ENCODE assay signal across 17 cellular contexts in the genomic region with DNA sequence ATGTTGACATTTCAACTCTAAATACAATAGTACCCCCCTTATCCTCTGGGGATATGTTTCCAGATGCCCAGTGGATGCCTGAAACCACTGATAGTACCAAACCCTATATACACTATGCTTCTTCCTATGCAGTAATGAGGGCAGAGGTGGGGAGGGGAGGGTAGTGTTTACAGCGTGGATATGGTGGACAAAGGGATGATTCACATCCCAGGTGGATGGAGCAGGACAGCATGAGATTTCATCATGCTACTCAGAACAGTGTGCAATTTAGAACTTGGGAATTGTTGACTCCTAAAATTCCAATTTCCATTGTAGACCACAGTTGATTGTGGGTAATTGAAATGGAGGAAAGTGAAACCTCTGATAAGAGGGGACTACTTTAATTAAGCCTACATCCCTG.
DNase-seq lines count a peak whose midpoint lies in the region; ATAC-seq, FAIRE-seq and TF ChIP-seq lines count a peak whose summit lies in the region.
"Had no signal": no experiment of that assay in that cellular context is flagged by ENCODE, and none has a peak within 500 bp of the region (broad histone marks: within the 10 kb centered on the region; RNA-seq: fewer than 3 reads in every experiment).

No MANE protein-coding gene starts in this region.

- H2AFZ ChIP-seq in HepG2 (ENCODE audit: low read length), result no peak overlapping the region

- peaks cover 4% of the 10 kb centered on the region for H3K27me3 Mint-ChIP-seq in mesothelial cell of epicardium (ENCODE audit: low read depth)

- ATAC-seq in HepG2 (peak; percentile 49; the same call in 2 of the 3 replicates), right lobe of liver (no peak), HG02884 (IDR thresholded peaks at IDR 0.05; ENCODE audit: unreplicated experiment) (no peak)
- ATAC-seq: CD8-positive, alpha-beta T cell; HCT116 had no signal

- POLR2A ChIA-PET in HepG2 (lab: Yijun Ruan, JAX), result no interaction called here

- BruUV-seq in HepG2 (replicated peaks; lab: Mats Ljungman, UMichigan), result no TSS peak

- H3K36me3 ChIP-seq in HepG2 (replicated peaks in 1 of 2; ENCODE audit: control insufficient read depth in 1 of 2, insufficient read depth in 2 of 2, low read length in 2 of 2) (no peaks in the 10 kb centered on the region), right lobe of liver (no peaks in the 10 kb centered on the region)
- H3K36me3 ChIP-seq: BLaER1 treated with 17β-estradiol and CSF1 and Interleukin-3, amounts not matched to agents 10 nM and 100 nM had no signal

- CTCF ChIA-PET in HepG2 (lab: Yijun Ruan, JAX; ENCODE audit: low intra/inter-chr PET ratio, low total read pairs), result no interaction called here

- TF ChIP-seq EP300 in HepG2 (IDR thresholded peaks at IDR 0.05; ENCODE audit: low read depth in 2 of 2, low read length in 2 of 2), result no peak
- no peak for TF ChIP-seq EP300 in HepG2 (CRISPR knock-in tag; IDR thresholded peaks at IDR 0.05; ENCODE audit: borderline replicate concordance)

- H3K27ac ChIP-seq in HepG2 (ENCODE audit: extremely low read length, insufficient read depth, low read length) (no peak overlapping the region), right lobe of liver (no peak overlapping the region)

- in situ Hi-C loops in HepG2 (cut with HindIII; ENCODE audit: extremely low pct_ligation_motif_present, low pct_unique_long_range_greater_than_20kb), result no loop called here

- no peak overlapping the region for H3K9ac ChIP-seq in HepG2 (ENCODE audit: insufficient read depth, low read depth, low read length)
- H3K9ac ChIP-seq: BLaER1 treated with 17β-estradiol and CSF1 and Interleukin-3, amounts not matched to agents 10 nM and 100 nM had no signal

- TF ChIP-seq POLR2A in HepG2 (IDR thresholded peaks at IDR 0.05; ENCODE audit: insufficient read depth in 1 of 2, low read depth in 2 of 2, low read length in 2 of 2) (no peak), right lobe of liver (IDR thresholded peaks at IDR 0.05) (no peak)

- DNase-seq in HepG2 (ENCODE audit: low spot score) (peak; percentile 18), right lobe of liver (no peak), SW480 (ENCODE audit: low spot score) (peak; percentile 68), skeletal muscle cell (ENCODE audit: low read depth) (peak; percentile 27), mesothelial cell of epicardium (ENCODE audit: low spot score in 2 of 2, unreplicated experiment in 2 of 2) (no peak)
- DNase-seq: Calu3; CD8-positive, alpha-beta T cell; GOT3; H7; HFFc6 had no signal

- H3K4me1 Mint-ChIP-seq in mesothelial cell of epicardium, result no peaks in the 10 kb centered on the region
- H3K4me1 Mint-ChIP-seq: B cell had no signal

- intact Hi-C loops in HepG2 (cut with micrococcal nuclease; ENCODE audit: unreplicated experiment), result no loop called here
- intact Hi-C loops in right lobe of liver (cut with DNase I), result no loop called here

- no peak for TF ChIP-seq RAD21 in HepG2 (CRISPR knock-in tag; IDR thresholded peaks at IDR 0.05)

- no peak overlapping the region for H3K4me2 ChIP-seq in HepG2 (ENCODE audit: low read depth, low read length)

- no peaks in the 10 kb centered on the region for H3K9me3 Mint-ChIP-seq in mesothelial cell of epicardium
- H3K9me3 Mint-ChIP-seq: CD8-positive, alpha-beta T cell; HFFc6 had no signal

- H3K4me3 Mint-ChIP-seq in mesothelial cell of epicardium, result no peak overlapping the region
- H3K4me3 Mint-ChIP-seq: B cell; CD8-positive, alpha-beta T cell; HFFc6 had no signal

- no peaks in the 10 kb centered on the region for H4K20me1 ChIP-seq in HepG2 (ENCODE audit: insufficient read depth, low read length)
- H4K20me1 ChIP-seq: BLaER1 treated with 17β-estradiol and CSF1 and Interleukin-3, amounts not matched to agents 10 nM and 100 nM had no signal

- H3K27me3 ChIP-seq in HepG2 (ENCODE audit: control insufficient read depth in 1 of 2, insufficient read depth in 2 of 2, low read length in 2 of 2) (peaks cover 3 to 40% of the 10 kb centered on the region in 2 experiments; a peak in 2 of 5 replicates), right lobe of liver (no peaks in the 10 kb centered on the region)
- H3K27me3 ChIP-seq: BLaER1 treated with 17β-estradiol and CSF1 and Interleukin-3, amounts not matched to agents 10 nM and 100 nM had no signal

- no peaks in the 10 kb centered on the region for H3K36me3 Mint-ChIP-seq in mesothelial cell of epicardium
- H3K36me3 Mint-ChIP-seq: CD8-positive, alpha-beta T cell had no signal

- H3K4me1 ChIP-seq in HepG2 (ENCODE audit: insufficient read depth, low read length), result no peaks in the 10 kb centered on the region
- no peaks in the 10 kb centered on the region for H3K4me1 ChIP-seq in right lobe of liver

- no peak for FAIRE-seq in HepG2 (lab: Jason Lieb, UNC)
- FAIRE-seq: G401.6, GM12891, GM18507 had no signal

- 0% methylated on average over 1 of the region's 1 CpG for WGBS in HepG2 (ENCODE audit: low lambda C conversion rate)
- 78% methylated on average over 1 of the region's 1 CpG for WGBS in right lobe of liver (ENCODE audit: insufficient coverage, low coverage, low lambda C conversion rate, missing lambda C conversion rate)

- no peaks in the 10 kb centered on the region for H3K79me2 ChIP-seq in HepG2 (ENCODE audit: insufficient read depth, low read length)

- H3K4me3 ChIP-seq in HepG2 (replicated peaks in 1 of 3; ENCODE audit: insufficient read depth in 1 of 3, low read depth in 2 of 3, low read length in 3 of 3), result no peak overlapping the region
- H3K4me3 ChIP-seq in right lobe of liver, result no peak overlapping the region
- H3K4me3 ChIP-seq in skeletal muscle cell (ENCODE audit: low read depth, low read length), result no peak overlapping the region
- H3K4me3 ChIP-seq: BLaER1 treated with 17β-estradiol and CSF1 and Interleukin-3, amounts not matched to agents 10 nM and 100 nM had no signal

- H3K27ac Mint-ChIP-seq in mesothelial cell of epicardium, result no peak overlapping the region
- H3K27ac Mint-ChIP-seq: B cell; CD8-positive, alpha-beta T cell; HFFc6 had no signal

- H3K9me3 ChIP-seq in HepG2 (ENCODE audit: low read length) (no peaks in the 10 kb centered on the region), right lobe of liver (no peaks in the 10 kb centered on the region)
- H3K9me3 ChIP-seq: BLaER1 treated with 17β-estradiol and CSF1 and Interleukin-3, amounts not matched to agents 10 nM and 100 nM had no signal

- TF ChIP-seq CTCF in HepG2 (CRISPR knock-in tag; IDR thresholded peaks at IDR 0.05) (no peak), right lobe of liver (IDR thresholded peaks at IDR 0.05) (no peak), mesothelial cell of epicardium (IDR thresholded peaks at IDR 0.05; ENCODE audit: unreplicated experiment) (no peak)

TF ChIP-seq in HepG2, 621 proteins besides CTCF, POLR2A, EP300 and RAD21:
- TF ChIP-seq FOXA3 (CRISPR knock-in tag; IDR thresholded peaks at IDR 0.05) (peak; percentile 24; the same call in 1 of the 2 replicates), HDAC6 (IDR thresholded peaks at IDR 0.05; ENCODE audit: low read depth, low read length) (no peak), CEBPG (CRISPR knock-in tag; IDR thresholded peaks at IDR 0.05) (0 out of 2 replicates have a peak, but pooled peaks have one; percentile 28), MEIS1 (CRISPR knock-in tag; IDR thresholded peaks at IDR 0.05; ENCODE audit: borderline replicate concordance) (no peak), CEBPB (IDR thresholded peaks at IDR 0.05; ENCODE audit: borderline replicate concordance, low read depth, low read length) (peak; percentile 33; the same call in 1 of the 2 replicates), HMG20A (CRISPR knock-in tag; IDR thresholded peaks at IDR 0.05; ENCODE audit: borderline replicate concordance) (peak; percentile 23; the same call in 1 of the 2 replicates), FOSL2 (CRISPR knock-in tag; IDR thresholded peaks at IDR 0.05) (peak; percentile 76), FOXM1 (CRISPR knock-in tag; IDR thresholded peaks at IDR 0.05) (no peak), SOX5 (CRISPR knock-in tag; IDR thresholded peaks at IDR 0.05; ENCODE audit: borderline replicate concordance) (0 out of 2 replicates have a peak, but pooled peaks have one; percentile 16)
- TF ChIP-seq, protein P1, sequence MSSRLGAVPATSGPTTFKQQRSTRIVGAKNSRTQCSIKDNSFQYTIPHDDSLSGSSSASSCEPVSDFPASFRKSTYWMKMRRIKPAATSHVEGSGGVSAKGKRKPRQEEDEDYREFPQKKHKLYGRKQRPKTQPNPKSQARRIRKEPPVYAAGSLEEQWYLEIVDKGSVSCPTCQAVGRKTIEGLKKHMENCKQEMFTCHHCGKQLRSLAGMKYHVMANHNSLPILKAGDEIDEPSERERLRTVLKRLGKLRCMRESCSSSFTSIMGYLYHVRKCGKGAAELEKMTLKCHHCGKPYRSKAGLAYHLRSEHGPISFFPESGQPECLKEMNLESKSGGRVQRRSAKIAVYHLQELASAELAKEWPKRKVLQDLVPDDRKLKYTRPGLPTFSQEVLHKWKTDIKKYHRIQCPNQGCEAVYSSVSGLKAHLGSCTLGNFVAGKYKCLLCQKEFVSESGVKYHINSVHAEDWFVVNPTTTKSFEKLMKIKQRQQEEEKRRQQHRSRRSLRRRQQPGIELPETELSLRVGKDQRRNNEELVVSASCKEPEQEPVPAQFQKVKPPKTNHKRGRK (CRISPR knock-in tag; IDR thresholded peaks at IDR 0.05), result no peak
- TF ChIP-seq, protein P2, sequence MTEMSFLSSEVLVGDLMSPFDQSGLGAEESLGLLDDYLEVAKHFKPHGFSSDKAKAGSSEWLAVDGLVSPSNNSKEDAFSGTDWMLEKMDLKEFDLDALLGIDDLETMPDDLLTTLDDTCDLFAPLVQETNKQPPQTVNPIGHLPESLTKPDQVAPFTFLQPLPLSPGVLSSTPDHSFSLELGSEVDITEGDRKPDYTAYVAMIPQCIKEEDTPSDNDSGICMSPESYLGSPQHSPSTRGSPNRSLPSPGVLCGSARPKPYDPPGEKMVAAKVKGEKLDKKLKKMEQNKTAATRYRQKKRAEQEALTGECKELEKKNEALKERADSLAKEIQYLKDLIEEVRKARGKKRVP (CRISPR knock-in tag; IDR thresholded peaks at IDR 0.05), result peak in 1 of 2 experiments; percentile 91; a peak in 2 of 4 replicates

Comparison
In these comparisons a context has a peak if more than half of its experiments do, and no peak if none do; other contexts are left out.
1. DNase-seq: peak in HepG2 (single experiment), SW480 (single experiment) and skeletal muscle cell (single experiment); none in right lobe of liver (0 of 3) and mesothelial cell of epicardium (0 of 2).